ENCODE assay signal across 9 cellular contexts in genomic region chr10:95056744-95057363, GRCh38. TPM values are rescaled to one million over a fixed set of nuclear protein-coding genes. Genes with fewer than 3 reads are reported as not detected.
"Had no signal": no experiment of that assay in that cellular context is flagged by ENCODE, and none has a peak within 500 bp of the region (broad histone marks: within the 10 kb centered on the region; RNA-seq: fewer than 3 reads in every experiment).

No MANE protein-coding gene starts in this region.

- ATAC-seq: GM23338 had no signal

- H2AFZ ChIP-seq: GM23338 had no signal

- H3K4me3 ChIP-seq: GM23338 had no signal

- H3K4me2 ChIP-seq: GM23338 had no signal

- DNase-seq: H9, HCEC 1CT, KG1 had no signal

- FAIRE-seq: H1, H54, HTR-8/SVneo had no signal

RNA-seq across cellular contexts. Expression of gene CYP2C8, which starts 12.4 kb away (rescaled TPM):
- total RNA-seq: HT-29 had no signal
- polyA plus RNA-seq: IgD-negative memory B cell had no signal
